Comparison of ENCODE assay signal across 8 cellular contexts in genomic region chr18:9612989-9613388, GRCh38. TPM values are rescaled to one million over a fixed set of nuclear protein-coding genes. Genes with fewer than 3 reads are reported as not detected.
DNase-seq lines count a peak whose midpoint lies in the region; ATAC-seq and TF ChIP-seq lines count a peak whose summit lies in the region.

No MANE protein-coding gene starts in this region.

- H3K4me1 ChIP-seq in DND-41 (ENCODE audit: insufficient read depth, low read length) (peaks cover 61% of the 10 kb centered on the region), osteoblast (ENCODE audit: insufficient read depth, low read length) (peaks cover 54% of the 10 kb centered on the region)
- peaks cover 6% of the 10 kb centered on the region for H3K4me1 ChIP-seq in effector memory CD4-positive, alpha-beta T cell (ENCODE audit: control insufficient read depth, insufficient read depth, low read length, poor library complexity, severe bottlenecking)

- H3K4me2 ChIP-seq in DND-41 (ENCODE audit: insufficient read depth, low read length) = peak overlapping the region; percentile 72
- peak overlapping the region; percentile 86 for H3K4me2 ChIP-seq in osteoblast (ENCODE audit: insufficient read depth, low read length)

- H3K36me3 ChIP-seq in DND-41 (ENCODE audit: insufficient read depth, low read length) = peaks cover 15% of the 10 kb centered on the region
- H3K36me3 ChIP-seq in effector memory CD4-positive, alpha-beta T cell (ENCODE audit: control insufficient read depth, insufficient read depth, low read length) = no peaks in the 10 kb centered on the region
- peaks cover 10% of the 10 kb centered on the region for H3K36me3 ChIP-seq in osteoblast (ENCODE audit: insufficient read depth, low read length)

- ATAC-seq in DND-41 (ENCODE audit: insufficient read depth, low read depth) = no peak
- ATAC-seq in GM21360 (IDR thresholded peaks at IDR 0.05; ENCODE audit: unreplicated experiment) = no peak
- ATAC-seq in GM19463 (IDR thresholded peaks at IDR 0.05; ENCODE audit: unreplicated experiment) = no peak
- no peak for ATAC-seq in HG03280 (IDR thresholded peaks at IDR 0.05; ENCODE audit: unreplicated experiment)

- H3K79me2 ChIP-seq in DND-41 (ENCODE audit: insufficient read depth, low read length) (peaks cover 65% of the 10 kb centered on the region), osteoblast (ENCODE audit: insufficient read depth, low read length) (peaks cover 58% of the 10 kb centered on the region)

- H4K20me1 ChIP-seq in DND-41 (ENCODE audit: insufficient read depth, low read length) (peaks cover 34% of the 10 kb centered on the region), osteoblast (ENCODE audit: insufficient read depth, low read length) (peaks cover 51% of the 10 kb centered on the region)

- H3K4me3 ChIP-seq in DND-41 (ENCODE audit: low read depth in 1 of 2, low read length in 2 of 2) (peak overlapping the region; percentile 47 to 72; a peak in 3 of 4 replicates), osteoblast (ENCODE audit: insufficient read depth, low read length) (peak overlapping the region; percentile 91)
- peak overlapping the region; percentile 69 for H3K4me3 ChIP-seq in effector memory CD4-positive, alpha-beta T cell (ENCODE audit: insufficient read depth, low read depth, low read length, poor library complexity, severe bottlenecking)

- H2AFZ ChIP-seq in DND-41 (ENCODE audit: low read depth, low read length) (no peak overlapping the region), osteoblast (ENCODE audit: low read length) (no peak overlapping the region)

- H3K9me3 ChIP-seq in DND-41 (ENCODE audit: insufficient read depth, low read length, severe bottlenecking) = no peaks in the 10 kb centered on the region
- H3K9me3 ChIP-seq in effector memory CD4-positive, alpha-beta T cell (ENCODE audit: control insufficient read depth, low read length) = no peaks in the 10 kb centered on the region
- H3K9me3 ChIP-seq in osteoblast (ENCODE audit: low read depth, low read length) = no peaks in the 10 kb centered on the region

- H3K9ac ChIP-seq in DND-41 (ENCODE audit: low read depth, low read length) = peak overlapping the region; percentile 86

- TF ChIP-seq CTCF in DND-41 (IDR thresholded peaks at IDR 0.05; ENCODE audit: borderline replicate concordance, extremely low read depth, low read length, poor library complexity, severe bottlenecking) (no peak), osteoblast (IDR thresholded peaks at IDR 0.05; ENCODE audit: extremely low read depth, low read depth, low read length) (no peak)

- H3K27ac ChIP-seq in DND-41 (ENCODE audit: low read length) (peak overlapping the region; percentile 63; the same call in 1 of the 2 replicates), osteoblast (ENCODE audit: low read depth, low read length) (peak overlapping the region; percentile 82)
- peak overlapping the region; percentile 69 for H3K27ac ChIP-seq in effector memory CD4-positive, alpha-beta T cell (ENCODE audit: insufficient read depth, low read length, poor library complexity, severe bottlenecking)

- H3K27me3 ChIP-seq in DND-41 (ENCODE audit: insufficient read depth, low read length, poor library complexity) = no peaks in the 10 kb centered on the region
- H3K27me3 ChIP-seq in effector memory CD4-positive, alpha-beta T cell (replicated peaks; ENCODE audit: control insufficient read depth, insufficient read depth, low read length, poor library complexity, severe bottlenecking) = no peaks in the 10 kb centered on the region
- no peaks in the 10 kb centered on the region for H3K27me3 ChIP-seq in osteoblast (ENCODE audit: insufficient read depth, low read length)

- DNase-seq in DND-41 (no peak), NCI-H69 (lab: John Stamatoyannopoulos, UW) (peak; percentile 57), osteoblast (ENCODE audit: insufficient read length, low spot score, missing footprints) (peak; percentile 51)
- DNase-seq in effector memory CD4-positive, alpha-beta T cell = no peak
- DNase-seq in stimulated activated CD4-positive, alpha-beta T cell treated with anti-CD3 and anti-CD28 coated beads, Interleukin-12 subunit alpha, Interleukin-12 subunit beta, amount 100 ng/mL, for 4 hours = no peak

RNA-seq across cellular contexts. Expression of gene PPP4R1, which starts 1.4 kb away (rescaled TPM):
- 138 and 143 TPM in 2 replicates for total RNA-seq in osteoblast

Comparison
In these comparisons a context has a peak if more than half of its experiments do, and no peak if none do; other contexts are left out.
1. DNase-seq: peak in NCI-H69 (single experiment) and osteoblast (single experiment); none in DND-41 (single experiment), effector memory CD4-positive, alpha-beta T cell (0 of 3) and stimulated activated CD4-positive, alpha-beta T cell treated with anti-CD3 and anti-CD28 coated beads, Interleukin-12 subunit alpha, Interleukin-12 subunit beta, amount 100 ng/mL, for 4 hours (single experiment).
2. Peak in every context shown above with its lines, with median percentiles within 50 percentile points of each other: H3K27ac ChIP-seq and H3K4me3 ChIP-seq.